Comparison of ENCODE assay signal across 35 cellular contexts in the genomic region with DNA sequence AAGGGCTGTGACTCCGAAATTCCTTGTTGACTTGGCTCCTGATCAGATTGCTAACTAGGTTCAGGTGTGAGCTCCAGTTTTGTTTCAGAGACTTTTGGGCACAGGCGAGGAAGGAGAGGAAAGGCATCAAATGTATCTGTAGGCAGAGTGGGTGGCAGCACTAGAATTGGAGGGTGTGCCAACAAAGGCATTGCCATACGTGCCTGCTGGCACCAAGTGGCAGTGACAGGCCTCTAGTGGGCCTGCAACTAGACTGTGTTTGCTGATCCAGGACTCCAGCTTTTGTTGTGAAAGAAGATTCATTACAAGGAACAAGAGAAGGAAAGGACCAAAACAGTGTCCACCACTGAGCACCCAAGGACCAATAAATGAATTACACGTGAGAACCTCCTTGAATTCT.
"Had no signal": no experiment of that assay in that cellular context is flagged by ENCODE, and none has a peak within 500 bp of the region (broad histone marks: within the 10 kb centered on the region; RNA-seq: fewer than 3 reads in every experiment).

No MANE protein-coding gene starts in this region.

- H3K36me3 ChIP-seq: brain microvascular endothelial cell, cardiac muscle cell, MG63, SJCRH30, WERI-Rb-1 had no signal

- ATAC-seq: activated CD8-positive, alpha-beta T cell treated with anti-CD3 and anti-CD28 coated beads for 36 hours; activated T-cell treated with anti-CD3 and anti-CD28 coated beads, Interleukin-2, amount 50 U/mL, for 72 hours; activated T-helper 17 cell treated with anti-CD3 and anti-CD28 coated beads, Interleukin-2, amount 50 U/mL, for 72 hours; Panc1 had no signal

- H3K4me3 ChIP-seq: cardiac muscle cell, MG63, SJCRH30, SK-N-MC had no signal

- H3K27ac ChIP-seq: brain microvascular endothelial cell, cardiac muscle cell, SJCRH30, SK-N-MC, WERI-Rb-1 had no signal

- H3K27me3 ChIP-seq: brain microvascular endothelial cell, cardiac muscle cell, MG63, SJCRH30 had no signal

- DNase-seq: activated CD4-positive, alpha-beta T cell treated with anti-CD3 and anti-CD28 coated beads for 1 hour; activated CD4-positive, alpha-beta T cell treated with anti-CD3 and anti-CD28 coated beads for 48 hours; activated CD4-positive, alpha-beta T cell treated with anti-CD3 and anti-CD28 coated beads, Interleukin-2, amount 50 U/mL, for 4 hours; activated CD4-positive, CD25-positive, alpha-beta regulatory T cell; activated CD8-positive, alpha-beta T cell treated with anti-CD3 and anti-CD28 coated beads for 36 hours; activated effector memory CD4-positive, alpha-beta T cell treated with anti-CD3 and anti-CD28 coated beads, Interleukin-2, amount 50 U/mL, for 16 hours; activated naive CD4-positive, alpha-beta T cell; activated naive CD4-positive, alpha-beta T cell treated with anti-CD3 and anti-CD28 coated beads, Interleukin-2, amount 50 U/mL, for 16 hours; activated naive CD8-positive, alpha-beta T cell treated with anti-CD3 and anti-CD28 coated beads for 36 hours; activated T-cell treated with anti-CD3 and anti-CD28 coated beads, Interleukin-2, amount 50 U/mL, for 1 hour; activated T-cell treated with anti-CD3 and anti-CD28 coated beads, Interleukin-2, amount 50 U/mL, for 72 hours; amniotic stem cell; aorta; brain microvascular endothelial cell; Kasumi-1; KBM-7; MG63; NCI-H1048; NCI-H1417; NCI-H146; NCI-H187; NCI-H2029 treated with DMSO at 0.1 percent for 48 hours; NCI-H2107; NCI-H2171; NCI-H510A treated with DMSO at 0.1 percent for 48 hours; NCI-H526 treated with DMSO at 0.1 percent for 48 hours; NCI-H774; SHP77; SJCRH30; T1000; WERI-Rb-1 had no signal
